1 cellular context compared by ENCODE assay signal in the genomic region with DNA sequence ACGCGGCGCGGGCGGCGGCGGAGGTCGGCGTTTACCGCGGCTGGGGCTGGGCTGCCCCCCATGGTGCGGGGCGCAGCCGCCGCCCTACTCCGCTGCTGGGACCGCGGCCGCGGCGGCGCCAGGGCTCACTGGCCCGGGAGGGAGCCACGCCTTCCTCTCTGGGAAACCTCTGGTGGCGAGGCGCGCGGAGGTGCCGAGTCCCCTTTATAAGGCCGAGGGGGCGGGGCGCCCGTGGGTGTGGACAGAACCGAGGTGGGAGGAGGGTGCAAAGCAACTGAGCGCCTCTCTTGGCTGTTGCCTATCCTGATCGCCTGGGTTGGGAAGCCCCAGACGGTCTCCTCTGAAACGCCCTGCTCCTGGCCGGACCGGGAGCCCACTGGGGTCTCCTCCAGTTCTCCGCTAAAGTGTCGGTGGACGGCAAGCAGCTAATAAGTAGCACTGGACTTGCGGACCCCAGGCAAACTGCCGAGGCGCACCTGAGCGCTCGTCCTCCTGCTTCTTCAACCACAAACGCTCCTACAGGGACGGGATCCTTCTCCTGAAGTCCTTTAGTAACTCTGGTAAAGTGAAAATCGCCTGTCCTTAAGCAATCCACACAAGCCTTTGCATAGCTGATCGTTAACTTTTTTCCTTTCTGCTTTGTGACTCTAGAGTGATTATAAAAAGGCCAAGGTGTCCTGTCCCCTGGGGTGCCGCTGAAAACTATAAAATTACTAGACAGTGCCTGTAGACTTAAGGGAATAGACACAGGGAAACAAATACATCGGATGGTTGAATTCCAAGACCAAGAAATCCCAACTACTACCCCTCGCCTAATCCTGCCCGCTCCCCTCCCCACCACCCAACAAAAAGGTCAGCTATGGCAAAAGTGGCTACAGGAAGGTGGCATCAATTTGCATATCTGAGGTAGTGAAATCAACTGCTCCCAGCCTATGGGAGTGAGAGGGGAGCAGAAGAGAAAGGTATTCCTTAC.
TF ChIP-seq lines count a peak whose summit lies in the region.

A gene (minus strand): TSS at position 182 of the 973 bp plus-strand sequence. CDS start 239 bp downstream, outside the sequence.

TF ChIP-seq in K562, 482 proteins besides CTCF, POLR2A, EP300 and RAD21 (continued from another document and continues in another):
- TF ChIP-seq, protein P1, sequence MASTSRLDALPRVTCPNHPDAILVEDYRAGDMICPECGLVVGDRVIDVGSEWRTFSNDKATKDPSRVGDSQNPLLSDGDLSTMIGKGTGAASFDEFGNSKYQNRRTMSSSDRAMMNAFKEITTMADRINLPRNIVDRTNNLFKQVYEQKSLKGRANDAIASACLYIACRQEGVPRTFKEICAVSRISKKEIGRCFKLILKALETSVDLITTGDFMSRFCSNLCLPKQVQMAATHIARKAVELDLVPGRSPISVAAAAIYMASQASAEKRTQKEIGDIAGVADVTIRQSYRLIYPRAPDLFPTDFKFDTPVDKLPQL (IDR thresholded peaks at IDR 0.05; ENCODE audit: extremely low read depth, insufficient read length), result peak; percentile 78
- TF ChIP-seq CHD4 (IDR thresholded peaks at IDR 0.05; ENCODE audit: insufficient read depth, insufficient replicate concordance, low read depth, low read length, poor library complexity, severe bottlenecking), result no peak
- peak; percentile 35; the same call in 1 of the 2 replicates for TF ChIP-seq ATF7 (IDR thresholded peaks at IDR 0.05)
- TF ChIP-seq SIN3A (IDR thresholded peaks at IDR 0.05; ENCODE audit: borderline replicate concordance in 2 of 2, control insufficient read depth in 1 of 2, low read depth in 2 of 2, low read length in 2 of 2), result peak; percentile 52 to 53; a peak in 2 of 4 replicates
- TF ChIP-seq RCOR1 (IDR thresholded peaks at IDR 0.05; ENCODE audit: borderline replicate concordance in 1 of 2, low read depth in 2 of 2, low read length in 2 of 2), result peak in 1 of 2 experiments; percentile 53; a peak in 1 of 4 replicates
- peak; percentile 60; the same call in 1 of the 2 replicates for TF ChIP-seq SUPT5H (IDR thresholded peaks at IDR 0.05)
- peak; percentile 92 for TF ChIP-seq GTF2F1 (IDR thresholded peaks at IDR 0.05; ENCODE audit: low read depth, low read length)
- TF ChIP-seq, protein P2, sequence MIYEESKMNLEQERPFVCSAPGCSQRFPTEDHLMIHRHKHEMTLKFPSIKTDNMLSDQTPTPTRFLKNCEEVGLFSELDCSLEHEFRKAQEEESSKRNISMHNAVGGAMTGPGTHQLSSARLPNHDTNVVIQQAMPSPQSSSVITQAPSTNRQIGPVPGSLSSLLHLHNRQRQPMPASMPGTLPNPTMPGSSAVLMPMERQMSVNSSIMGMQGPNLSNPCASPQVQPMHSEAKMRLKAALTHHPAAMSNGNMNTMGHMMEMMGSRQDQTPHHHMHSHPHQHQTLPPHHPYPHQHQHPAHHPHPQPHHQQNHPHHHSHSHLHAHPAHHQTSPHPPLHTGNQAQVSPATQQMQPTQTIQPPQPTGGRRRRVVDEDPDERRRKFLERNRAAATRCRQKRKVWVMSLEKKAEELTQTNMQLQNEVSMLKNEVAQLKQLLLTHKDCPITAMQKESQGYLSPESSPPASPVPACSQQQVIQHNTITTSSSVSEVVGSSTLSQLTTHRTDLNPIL (CRISPR knock-in tag; IDR thresholded peaks at IDR 0.05), result no peak
- TF ChIP-seq SMAD4 (CRISPR knock-in tag; conservative IDR thresholded peaks at IDR 0.05), result peak; percentile 57; the same call in 1 of the 2 replicates
- no peak for TF ChIP-seq ZNF253 (CRISPR knock-in tag; conservative IDR thresholded peaks at IDR 0.05)
- TF ChIP-seq NELFE (IDR thresholded peaks at IDR 0.05; ENCODE audit: insufficient read depth, insufficient read length), result no peak
- TF ChIP-seq SPI1 (IDR thresholded peaks at IDR 0.05; ENCODE audit: borderline replicate concordance, low read depth, low read length), result 0 out of 2 replicates have a peak, but pooled peaks have one; percentile 19
- TF ChIP-seq BRF1 (IDR thresholded peaks at IDR 0.05; ENCODE audit: borderline replicate concordance, extremely low read depth, insufficient read length), result no peak
- no peak for TF ChIP-seq PHTF2 (CRISPR knock-in tag; IDR thresholded peaks at IDR 0.05)
- peak; percentile 33 for TF ChIP-seq HNRNPLL (IDR thresholded peaks at IDR 0.05; ENCODE audit: low read depth, low read length, poor library complexity, severe bottlenecking)
- no peak for TF ChIP-seq ATF1 (CRISPR knock-in tag; IDR thresholded peaks at IDR 0.05)
- TF ChIP-seq ATF1 (tag; IDR thresholded peaks at IDR 0.05), result 0 out of 2 replicates have a peak, but pooled peaks have one; percentile 30
- TF ChIP-seq, protein P3, sequence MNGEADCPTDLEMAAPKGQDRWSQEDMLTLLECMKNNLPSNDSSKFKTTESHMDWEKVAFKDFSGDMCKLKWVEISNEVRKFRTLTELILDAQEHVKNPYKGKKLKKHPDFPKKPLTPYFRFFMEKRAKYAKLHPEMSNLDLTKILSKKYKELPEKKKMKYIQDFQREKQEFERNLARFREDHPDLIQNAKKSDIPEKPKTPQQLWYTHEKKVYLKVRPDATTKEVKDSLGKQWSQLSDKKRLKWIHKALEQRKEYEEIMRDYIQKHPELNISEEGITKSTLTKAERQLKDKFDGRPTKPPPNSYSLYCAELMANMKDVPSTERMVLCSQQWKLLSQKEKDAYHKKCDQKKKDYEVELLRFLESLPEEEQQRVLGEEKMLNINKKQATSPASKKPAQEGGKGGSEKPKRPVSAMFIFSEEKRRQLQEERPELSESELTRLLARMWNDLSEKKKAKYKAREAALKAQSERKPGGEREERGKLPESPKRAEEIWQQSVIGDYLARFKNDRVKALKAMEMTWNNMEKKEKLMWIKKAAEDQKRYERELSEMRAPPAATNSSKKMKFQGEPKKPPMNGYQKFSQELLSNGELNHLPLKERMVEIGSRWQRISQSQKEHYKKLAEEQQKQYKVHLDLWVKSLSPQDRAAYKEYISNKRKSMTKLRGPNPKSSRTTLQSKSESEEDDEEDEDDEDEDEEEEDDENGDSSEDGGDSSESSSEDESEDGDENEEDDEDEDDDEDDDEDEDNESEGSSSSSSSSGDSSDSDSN (IDR thresholded peaks at IDR 0.05; ENCODE audit: borderline replicate concordance in 1 of 2, low read depth in 2 of 2, low read length in 2 of 2), result peak; percentile 58 to 76; a peak in 3 of 4 replicates
- TF ChIP-seq, protein P4, sequence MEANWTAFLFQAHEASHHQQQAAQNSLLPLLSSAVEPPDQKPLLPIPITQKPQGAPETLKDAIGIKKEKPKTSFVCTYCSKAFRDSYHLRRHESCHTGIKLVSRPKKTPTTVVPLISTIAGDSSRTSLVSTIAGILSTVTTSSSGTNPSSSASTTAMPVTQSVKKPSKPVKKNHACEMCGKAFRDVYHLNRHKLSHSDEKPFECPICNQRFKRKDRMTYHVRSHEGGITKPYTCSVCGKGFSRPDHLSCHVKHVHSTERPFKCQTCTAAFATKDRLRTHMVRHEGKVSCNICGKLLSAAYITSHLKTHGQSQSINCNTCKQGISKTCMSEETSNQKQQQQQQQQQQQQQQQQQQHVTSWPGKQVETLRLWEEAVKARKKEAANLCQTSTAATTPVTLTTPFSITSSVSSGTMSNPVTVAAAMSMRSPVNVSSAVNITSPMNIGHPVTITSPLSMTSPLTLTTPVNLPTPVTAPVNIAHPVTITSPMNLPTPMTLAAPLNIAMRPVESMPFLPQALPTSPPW (CRISPR knock-in tag; IDR thresholded peaks at IDR 0.05), result peak; percentile 69
- TF ChIP-seq, protein P5, sequence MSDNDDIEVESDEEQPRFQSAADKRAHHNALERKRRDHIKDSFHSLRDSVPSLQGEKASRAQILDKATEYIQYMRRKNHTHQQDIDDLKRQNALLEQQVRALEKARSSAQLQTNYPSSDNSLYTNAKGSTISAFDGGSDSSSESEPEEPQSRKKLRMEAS (CRISPR knock-in tag; IDR thresholded peaks at IDR 0.05), result no peak
- TF ChIP-seq POLR2G (IDR thresholded peaks at IDR 0.05; ENCODE audit: low read depth, low read length), result peak; percentile 99
- no peak for TF ChIP-seq KDM4B (IDR thresholded peaks at IDR 0.05; ENCODE audit: borderline replicate concordance in 2 of 2, low read depth in 1 of 2)
- TF ChIP-seq, protein P6, sequence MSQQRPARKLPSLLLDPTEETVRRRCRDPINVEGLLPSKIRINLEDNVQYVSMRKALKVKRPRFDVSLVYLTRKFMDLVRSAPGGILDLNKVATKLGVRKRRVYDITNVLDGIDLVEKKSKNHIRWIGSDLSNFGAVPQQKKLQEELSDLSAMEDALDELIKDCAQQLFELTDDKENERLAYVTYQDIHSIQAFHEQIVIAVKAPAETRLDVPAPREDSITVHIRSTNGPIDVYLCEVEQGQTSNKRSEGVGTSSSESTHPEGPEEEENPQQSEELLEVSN (IDR thresholded peaks at IDR 0.05; ENCODE audit: borderline replicate concordance in 1 of 2, extremely low read depth in 1 of 2, insufficient read depth in 1 of 2, insufficient read length in 1 of 2, low read depth in 1 of 2, low read length in 1 of 2, poor library complexity in 1 of 2, severe bottlenecking in 1 of 2), result peak in 1 of 2 experiments; percentile 61
- TF ChIP-seq FOXK2 (conservative IDR thresholded peaks at IDR 0.05 in 1 of 2, IDR thresholded peaks at IDR 0.05 in 1 of 2; ENCODE audit: low read depth in 2 of 2), result peak in 1 of 2 experiments; percentile 54; a peak in 2 of 4 replicates
- TF ChIP-seq CBX5 (IDR thresholded peaks at IDR 0.05; ENCODE audit: borderline replicate concordance, low read depth), result no peak
- TF ChIP-seq GATAD2A (IDR thresholded peaks at IDR 0.05), result no peak
- TF ChIP-seq NRF1 (conservative IDR thresholded peaks at IDR 0.05 in 1 of 2, IDR thresholded peaks at IDR 0.05 in 1 of 2), result peak; percentile 48 to 57; a peak in 2 of 4 replicates
- TF ChIP-seq, protein P7, sequence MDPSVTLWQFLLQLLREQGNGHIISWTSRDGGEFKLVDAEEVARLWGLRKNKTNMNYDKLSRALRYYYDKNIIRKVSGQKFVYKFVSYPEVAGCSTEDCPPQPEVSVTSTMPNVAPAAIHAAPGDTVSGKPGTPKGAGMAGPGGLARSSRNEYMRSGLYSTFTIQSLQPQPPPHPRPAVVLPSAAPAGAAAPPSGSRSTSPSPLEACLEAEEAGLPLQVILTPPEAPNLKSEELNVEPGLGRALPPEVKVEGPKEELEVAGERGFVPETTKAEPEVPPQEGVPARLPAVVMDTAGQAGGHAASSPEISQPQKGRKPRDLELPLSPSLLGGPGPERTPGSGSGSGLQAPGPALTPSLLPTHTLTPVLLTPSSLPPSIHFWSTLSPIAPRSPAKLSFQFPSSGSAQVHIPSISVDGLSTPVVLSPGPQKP (CRISPR knock-in tag; IDR thresholded peaks at IDR 0.05), result no peak
- TF ChIP-seq, protein P8, sequence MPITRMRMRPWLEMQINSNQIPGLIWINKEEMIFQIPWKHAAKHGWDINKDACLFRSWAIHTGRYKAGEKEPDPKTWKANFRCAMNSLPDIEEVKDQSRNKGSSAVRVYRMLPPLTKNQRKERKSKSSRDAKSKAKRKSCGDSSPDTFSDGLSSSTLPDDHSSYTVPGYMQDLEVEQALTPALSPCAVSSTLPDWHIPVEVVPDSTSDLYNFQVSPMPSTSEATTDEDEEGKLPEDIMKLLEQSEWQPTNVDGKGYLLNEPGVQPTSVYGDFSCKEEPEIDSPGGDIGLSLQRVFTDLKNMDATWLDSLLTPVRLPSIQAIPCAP (CRISPR knock-in tag; IDR thresholded peaks at IDR 0.05; ENCODE audit: borderline replicate concordance), result no peak
- 0 out of 2 replicates have a peak, but pooled peaks have one; percentile 39 for TF ChIP-seq ILF3 (IDR thresholded peaks at IDR 0.05; ENCODE audit: borderline replicate concordance)
- TF ChIP-seq HMGN3 (IDR thresholded peaks at IDR 0.05; ENCODE audit: borderline replicate concordance, extremely low read depth, insufficient read length, low read depth, low read length), result peak; percentile 59
- TF ChIP-seq CBX1 (IDR thresholded peaks at IDR 0.05; ENCODE audit: low read depth), result peak; percentile 90
- TF ChIP-seq FIP1L1 (IDR thresholded peaks at IDR 0.05; ENCODE audit: low read depth, low read length, poor library complexity, severe bottlenecking), result peak; percentile 36
- TF ChIP-seq, protein P9, sequence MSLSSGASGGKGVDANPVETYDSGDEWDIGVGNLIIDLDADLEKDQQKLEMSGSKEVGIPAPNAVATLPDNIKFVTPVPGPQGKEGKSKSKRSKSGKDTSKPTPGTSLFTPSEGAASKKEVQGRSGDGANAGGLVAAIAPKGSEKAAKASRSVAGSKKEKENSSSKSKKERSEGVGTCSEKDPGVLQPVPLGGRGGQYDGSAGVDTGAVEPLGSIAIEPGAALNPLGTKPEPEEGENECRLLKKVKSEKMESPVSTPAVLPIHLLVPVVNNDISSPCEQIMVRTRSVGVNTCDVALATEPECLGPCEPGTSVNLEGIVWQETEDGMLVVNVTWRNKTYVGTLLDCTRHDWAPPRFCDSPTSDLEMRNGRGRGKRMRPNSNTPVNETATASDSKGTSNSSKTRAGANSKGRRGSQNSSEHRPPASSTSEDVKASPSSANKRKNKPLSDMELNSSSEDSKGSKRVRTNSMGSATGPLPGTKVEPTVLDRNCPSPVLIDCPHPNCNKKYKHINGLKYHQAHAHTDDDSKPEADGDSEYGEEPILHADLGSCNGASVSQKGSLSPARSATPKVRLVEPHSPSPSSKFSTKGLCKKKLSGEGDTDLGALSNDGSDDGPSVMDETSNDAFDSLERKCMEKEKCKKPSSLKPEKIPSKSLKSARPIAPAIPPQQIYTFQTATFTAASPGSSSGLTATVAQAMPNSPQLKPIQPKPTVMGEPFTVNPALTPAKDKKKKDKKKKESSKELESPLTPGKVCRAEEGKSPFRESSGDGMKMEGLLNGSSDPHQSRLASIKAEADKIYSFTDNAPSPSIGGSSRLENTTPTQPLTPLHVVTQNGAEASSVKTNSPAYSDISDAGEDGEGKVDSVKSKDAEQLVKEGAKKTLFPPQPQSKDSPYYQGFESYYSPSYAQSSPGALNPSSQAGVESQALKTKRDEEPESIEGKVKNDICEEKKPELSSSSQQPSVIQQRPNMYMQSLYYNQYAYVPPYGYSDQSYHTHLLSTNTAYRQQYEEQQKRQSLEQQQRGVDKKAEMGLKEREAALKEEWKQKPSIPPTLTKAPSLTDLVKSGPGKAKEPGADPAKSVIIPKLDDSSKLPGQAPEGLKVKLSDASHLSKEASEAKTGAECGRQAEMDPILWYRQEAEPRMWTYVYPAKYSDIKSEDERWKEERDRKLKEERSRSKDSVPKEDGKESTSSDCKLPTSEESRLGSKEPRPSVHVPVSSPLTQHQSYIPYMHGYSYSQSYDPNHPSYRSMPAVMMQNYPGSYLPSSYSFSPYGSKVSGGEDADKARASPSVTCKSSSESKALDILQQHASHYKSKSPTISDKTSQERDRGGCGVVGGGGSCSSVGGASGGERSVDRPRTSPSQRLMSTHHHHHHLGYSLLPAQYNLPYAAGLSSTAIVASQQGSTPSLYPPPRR (CRISPR knock-in tag; IDR thresholded peaks at IDR 0.05; ENCODE audit: borderline replicate concordance), result no peak
- TF ChIP-seq, protein P10, sequence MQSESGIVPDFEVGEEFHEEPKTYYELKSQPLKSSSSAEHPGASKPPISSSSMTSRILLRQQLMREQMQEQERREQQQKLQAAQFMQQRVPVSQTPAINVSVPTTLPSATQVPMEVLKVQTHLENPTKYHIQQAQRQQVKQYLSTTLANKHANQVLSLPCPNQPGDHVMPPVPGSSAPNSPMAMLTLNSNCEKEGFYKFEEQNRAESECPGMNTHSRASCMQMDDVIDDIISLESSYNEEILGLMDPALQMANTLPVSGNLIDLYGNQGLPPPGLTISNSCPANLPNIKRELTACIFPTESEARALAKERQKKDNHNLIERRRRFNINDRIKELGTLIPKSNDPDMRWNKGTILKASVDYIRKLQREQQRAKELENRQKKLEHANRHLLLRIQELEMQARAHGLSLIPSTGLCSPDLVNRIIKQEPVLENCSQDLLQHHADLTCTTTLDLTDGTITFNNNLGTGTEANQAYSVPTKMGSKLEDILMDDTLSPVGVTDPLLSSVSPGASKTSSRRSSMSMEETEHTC (IDR thresholded peaks at IDR 0.05), result no peak
- TF ChIP-seq ZNF134 (CRISPR knock-in tag; conservative IDR thresholded peaks at IDR 0.05), result no peak
- TF ChIP-seq, protein P11, sequence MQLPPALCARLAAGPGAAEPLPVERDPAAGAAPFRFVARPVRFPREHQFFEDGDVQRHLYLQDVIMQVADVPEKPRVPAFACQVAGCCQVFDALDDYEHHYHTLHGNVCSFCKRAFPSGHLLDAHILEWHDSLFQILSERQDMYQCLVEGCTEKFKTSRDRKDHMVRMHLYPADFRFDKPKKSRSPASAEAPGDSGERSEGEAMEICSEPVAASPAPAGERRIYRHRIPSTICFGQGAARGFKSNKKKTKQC (CRISPR knock-in tag; IDR thresholded peaks at IDR 0.05), result peak; percentile 86
